In genomic region chr2:133158024-133158423, GRCh38 we compare ENCODE assay signal across 1 cellular context.
TF ChIP-seq lines count a peak whose summit lies in the region.

No MANE protein-coding gene starts in this region.

TF ChIP-seq in HepG2, 621 proteins besides CTCF, POLR2A, EP300 and RAD21 (continued from another document):
- TF ChIP-seq PAXIP1 (CRISPR knock-in tag; conservative IDR thresholded peaks at IDR 0.05) = peak; percentile 89
- TF ChIP-seq SMARCE1 (IDR thresholded peaks at IDR 0.05; ENCODE audit: borderline replicate concordance) = no peak
